9 cellular contexts compared by ENCODE assay signal in genomic region chr17:41738077-41738800, GRCh38. TPM values are rescaled to one million over a fixed set of nuclear protein-coding genes. Genes with fewer than 3 reads are reported as not detected.
DNase-seq lines count a peak whose midpoint lies in the region; ATAC-seq, FAIRE-seq and TF ChIP-seq lines count a peak whose summit lies in the region.
"Had no signal": no experiment of that assay in that cellular context is flagged by ENCODE, and none has a peak within 500 bp of the region (broad histone marks: within the 10 kb centered on the region; RNA-seq: fewer than 3 reads in every experiment).

No MANE protein-coding gene starts in this region.

- TF ChIP-seq EP300 in sigmoid colon (IDR thresholded peaks at IDR 0.05): no peak

- no peak overlapping the region for H3K4me3 ChIP-seq in BLaER1
- H3K4me3 ChIP-seq in GM23248: no peak overlapping the region
- no peak overlapping the region for H3K4me3 ChIP-seq in astrocyte (ENCODE audit: insufficient read depth, low read depth, low read length)
- no peak overlapping the region for H3K4me3 ChIP-seq in sigmoid colon

- intact Hi-C loops in sigmoid colon (cut with DNase I): loop anchor here (1.0 to 10.0 kb wide), 3 partner anchors 63 to 227 kb away; partner anchors contain the start of genes CNP and KLHL11

- TF ChIP-seq POLR2A in sigmoid colon (IDR thresholded peaks at IDR 0.05): no peak

- peaks cover 31% of the 10 kb centered on the region for H3K27me3 Mint-ChIP-seq in astrocyte (ENCODE audit: low read depth, unreplicated experiment)

- in situ Hi-C loops in GM23248 (cut with MboI): no loop called here

- no peaks in the 10 kb centered on the region for H3K36me3 Mint-ChIP-seq in astrocyte (ENCODE audit: low read depth, unreplicated experiment)

- H3K9ac ChIP-seq in BLaER1 (0 out of 2 replicates have a peak overlapping the region, but pooled peaks have one; percentile 53), GM23248 (no peak overlapping the region), astrocyte (ENCODE audit: low read length) (no peak overlapping the region)

- H3K9me2 ChIP-seq in GM23248 (ENCODE audit: insufficient read depth): no peaks in the 10 kb centered on the region

- WGBS in GM23248 (ENCODE audit: low coverage in 1 of 2, low lambda C conversion rate in 2 of 2, missing lambda C conversion rate in 2 of 2), 2 experiments: 24 to 27% methylated on average over 10 of the region's 10 CpGs
- WGBS in sigmoid colon, 2 donors: 33 to 35% methylated on average over 10 of the region's 10 CpGs

- no peaks in the 10 kb centered on the region for H3F3A ChIP-seq in GM23248 (ENCODE audit: insufficient read depth)

- peak overlapping the region; percentile 67 for H2AFZ ChIP-seq in GM23248
- H2AFZ ChIP-seq in astrocyte (ENCODE audit: low read depth, low read length): peak overlapping the region; percentile 88

- peaks cover 13% of the 10 kb centered on the region for H4K20me1 ChIP-seq in BLaER1
- no peaks in the 10 kb centered on the region for H4K20me1 ChIP-seq in GM23248 (ENCODE audit: insufficient read depth)
- no peaks in the 10 kb centered on the region for H4K20me1 ChIP-seq in astrocyte (ENCODE audit: insufficient read depth, low read length)

- H3K9me3 ChIP-seq in BLaER1 (no peaks in the 10 kb centered on the region), GM23248 (ENCODE audit: low read depth) (no peaks in the 10 kb centered on the region), astrocyte (ENCODE audit: insufficient read depth, low read depth, low read length) (no peaks in the 10 kb centered on the region), sigmoid colon (no peaks in the 10 kb centered on the region)

- H3K4me1 Mint-ChIP-seq in astrocyte (ENCODE audit: low read depth, unreplicated experiment): peaks cover 2% of the 10 kb centered on the region

- DNase-seq in GM23248 (peak; percentile 78), NCI-H1694 treated with DMSO at 0.1 percent for 48 hours (lab: John Stamatoyannopoulos, UW) (peak; percentile 78), T1000 (lab: John Stamatoyannopoulos, UW) (peak; percentile 75), astrocyte (ENCODE audit: low read depth) (peak; percentile 28), hypothalamus (lab: John Stamatoyannopoulos, UW) (peak in 48 of 51 donors; percentile 4 to 83 (median 62)), sigmoid colon (peak; percentile 88)

- TF ChIP-seq CTCF in astrocyte (IDR thresholded peaks at IDR 0.05; ENCODE audit: insufficient read depth, low read depth, low read length): peak; percentile 96
- TF ChIP-seq CTCF in sigmoid colon (IDR thresholded peaks at IDR 0.05): peak; percentile 95 to 99 (median 98)

- peak overlapping the region; percentile 77 for H3K27ac Mint-ChIP-seq in astrocyte (ENCODE audit: unreplicated experiment)
- H3K27ac Mint-ChIP-seq: IgD-negative memory B cell had no signal

- no peak for ATAC-seq in GM19328 (IDR thresholded peaks at IDR 0.05; ENCODE audit: unreplicated experiment)

- H3K27ac ChIP-seq in BLaER1 (peak overlapping the region; percentile 69), GM23248 (no peak overlapping the region), astrocyte (ENCODE audit: low read depth, low read length) (no peak overlapping the region), sigmoid colon (no peak overlapping the region)

- no peaks in the 10 kb centered on the region for H3K9me3 Mint-ChIP-seq in astrocyte (ENCODE audit: unreplicated experiment)

- H3K4me1 ChIP-seq in BLaER1: peaks cover 60% of the 10 kb centered on the region
- peaks cover 6% of the 10 kb centered on the region; the same call in 1 of the 2 replicates for H3K4me1 ChIP-seq in GM23248 (ENCODE audit: insufficient read depth)
- peaks cover 20% of the 10 kb centered on the region for H3K4me1 ChIP-seq in astrocyte (ENCODE audit: insufficient read depth, low read length)
- H3K4me1 ChIP-seq in sigmoid colon: peaks cover 0 to 23% (median 18%) of the 10 kb centered on the region in 4 donors

- peaks cover 46% of the 10 kb centered on the region for H3K27me3 ChIP-seq in BLaER1
- H3K27me3 ChIP-seq in GM23248 (replicated peaks; ENCODE audit: insufficient read depth): peaks cover 37% of the 10 kb centered on the region
- peaks cover 33% of the 10 kb centered on the region for H3K27me3 ChIP-seq in astrocyte (ENCODE audit: insufficient read depth, low read length)
- peaks cover 22 to 47% (median 42%) of the 10 kb centered on the region in 3 donors for H3K27me3 ChIP-seq in sigmoid colon

- H3K36me3 ChIP-seq in BLaER1: no peaks in the 10 kb centered on the region
- H3K36me3 ChIP-seq in GM23248 (ENCODE audit: low read depth): no peaks in the 10 kb centered on the region
- no peaks in the 10 kb centered on the region for H3K36me3 ChIP-seq in astrocyte (ENCODE audit: insufficient read depth, low read length)
- H3K36me3 ChIP-seq in sigmoid colon: no peaks in the 10 kb centered on the region

- H3K79me2 ChIP-seq in GM23248 (ENCODE audit: insufficient read depth): no peaks in the 10 kb centered on the region
- no peaks in the 10 kb centered on the region for H3K79me2 ChIP-seq in astrocyte (ENCODE audit: insufficient read depth, low read length)

- H3K4me2 ChIP-seq in BLaER1 (peak overlapping the region; percentile 50), GM23248 (ENCODE audit: unreplicated experiment) (no peak overlapping the region), astrocyte (ENCODE audit: low read length) (peak overlapping the region; percentile 19)

- no peak for FAIRE-seq in astrocyte (lab: Jason Lieb, UNC)

- peak overlapping the region; percentile 34 for H3K4me3 Mint-ChIP-seq in astrocyte (ENCODE audit: unreplicated experiment)
- H3K4me3 Mint-ChIP-seq: IgD-negative memory B cell had no signal

RNA-seq across cellular contexts. Expression of gene HAP1, which starts 3.8 kb away (rescaled TPM):
- not detected in 2 replicates for total RNA-seq in GM23248 (2014; rRNA removed; shearing (Covaris generic))
- 0.06 TPM in 1 of 2 replicates, not detected in the other for polyA plus RNA-seq in GM23248 (2016; fragmentation: Nextera tagmentation; extraction: Ambion mirVana)
- total RNA-seq in astrocyte: 0.46 and 0.52 TPM in 2 replicates
- 1 to 10 TPM in 3 of 4 donors, under 1 TPM in 1; 0.71 to 4.3 (median 2.5) TPM for total RNA-seq in sigmoid colon
- polyA plus RNA-seq in sigmoid colon: under 1 TPM; under 0.01 to 0.47 (median 0.23) TPM
- polyA plus RNA-seq: IgD-negative memory B cell had no signal

RNA-seq across cellular contexts. Expression of gene GAST, which starts 26.1 kb away (rescaled TPM):
- not detected in 2 replicates for total RNA-seq in GM23248 (2014; rRNA removed; shearing (Covaris generic))
- polyA plus RNA-seq in GM23248 (2016; fragmentation: Nextera tagmentation; extraction: Ambion mirVana): not detected in 2 replicates
- not detected in 2 replicates for total RNA-seq in astrocyte
- total RNA-seq in sigmoid colon: not detected
- polyA plus RNA-seq in sigmoid colon: not detected
- polyA plus RNA-seq: IgD-negative memory B cell had no signal

RNA-seq across cellular contexts. Expression of gene JUP, which starts 48.3 kb away (rescaled TPM):
- total RNA-seq in GM23248 (2014; rRNA removed; shearing (Covaris generic)): 2.7 and 3.6 TPM in 2 replicates
- polyA plus RNA-seq in GM23248 (2016; fragmentation: Nextera tagmentation; extraction: Ambion mirVana) (2.3 and 3.1 TPM in 2 replicates), sigmoid colon (100 to 1,000 TPM; 231 to 494 (median 236) TPM)
- total RNA-seq in astrocyte (236 TPM in 2 replicates), sigmoid colon (10 to 100 TPM; 22.2 to 40.3 (median 31.2) TPM)

RNA-seq across cellular contexts. Expression of gene EIF1, which starts 49.6 kb away (rescaled TPM):
- total RNA-seq in GM23248 (2014; rRNA removed; shearing (Covaris generic)): 98.1 and 113 TPM in 2 replicates
- polyA plus RNA-seq in GM23248 (2016; fragmentation: Nextera tagmentation; extraction: Ambion mirVana) (1,585 and 1,606 TPM in 2 replicates), sigmoid colon (100 to 1,000 TPM; 384 to 515 (median 507) TPM)
- total RNA-seq in astrocyte (767 and 795 TPM in 2 replicates), sigmoid colon (100 to 1,000 TPM; 246 to 572 (median 430) TPM)

Comparison
In these comparisons a context has a peak if more than half of its experiments do, and no peak if none do; other contexts are left out.
1. DNase-seq: peak in every context shown above with its lines; median percentile 88 in sigmoid colon; 78 in GM23248; 78 in NCI-H1694 treated with DMSO at 0.1 percent for 48 hours; 75 in T1000; 62 in hypothalamus; 28 in astrocyte.